In the genomic region with DNA sequence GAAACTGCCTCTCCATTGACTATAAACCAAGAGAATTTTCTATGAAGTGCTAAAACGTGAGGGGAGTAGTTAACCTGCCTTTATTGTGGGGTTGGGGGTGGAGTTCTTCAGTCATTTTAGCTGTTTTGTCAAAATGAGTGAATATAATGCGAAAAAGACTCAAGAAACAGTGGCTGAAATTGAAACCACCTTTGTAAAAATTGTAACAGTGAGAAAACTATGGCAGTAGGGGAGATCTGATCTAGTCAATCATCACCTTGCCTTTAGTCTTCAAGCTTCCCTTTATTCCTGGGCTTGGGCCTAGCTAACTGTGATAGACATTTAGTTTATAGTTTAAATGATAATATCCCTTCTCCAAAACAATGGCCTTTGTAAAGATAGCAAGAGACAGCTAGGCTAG, we compare ENCODE assay signal across 1 cellular context.
TF ChIP-seq lines count a peak whose summit lies in the region.

No MANE protein-coding gene starts in this region.

TF ChIP-seq in HCT116, 20 proteins besides CTCF, POLR2A, EP300 and RAD21 (continued from another document):
- TF ChIP-seq, protein P1, sequence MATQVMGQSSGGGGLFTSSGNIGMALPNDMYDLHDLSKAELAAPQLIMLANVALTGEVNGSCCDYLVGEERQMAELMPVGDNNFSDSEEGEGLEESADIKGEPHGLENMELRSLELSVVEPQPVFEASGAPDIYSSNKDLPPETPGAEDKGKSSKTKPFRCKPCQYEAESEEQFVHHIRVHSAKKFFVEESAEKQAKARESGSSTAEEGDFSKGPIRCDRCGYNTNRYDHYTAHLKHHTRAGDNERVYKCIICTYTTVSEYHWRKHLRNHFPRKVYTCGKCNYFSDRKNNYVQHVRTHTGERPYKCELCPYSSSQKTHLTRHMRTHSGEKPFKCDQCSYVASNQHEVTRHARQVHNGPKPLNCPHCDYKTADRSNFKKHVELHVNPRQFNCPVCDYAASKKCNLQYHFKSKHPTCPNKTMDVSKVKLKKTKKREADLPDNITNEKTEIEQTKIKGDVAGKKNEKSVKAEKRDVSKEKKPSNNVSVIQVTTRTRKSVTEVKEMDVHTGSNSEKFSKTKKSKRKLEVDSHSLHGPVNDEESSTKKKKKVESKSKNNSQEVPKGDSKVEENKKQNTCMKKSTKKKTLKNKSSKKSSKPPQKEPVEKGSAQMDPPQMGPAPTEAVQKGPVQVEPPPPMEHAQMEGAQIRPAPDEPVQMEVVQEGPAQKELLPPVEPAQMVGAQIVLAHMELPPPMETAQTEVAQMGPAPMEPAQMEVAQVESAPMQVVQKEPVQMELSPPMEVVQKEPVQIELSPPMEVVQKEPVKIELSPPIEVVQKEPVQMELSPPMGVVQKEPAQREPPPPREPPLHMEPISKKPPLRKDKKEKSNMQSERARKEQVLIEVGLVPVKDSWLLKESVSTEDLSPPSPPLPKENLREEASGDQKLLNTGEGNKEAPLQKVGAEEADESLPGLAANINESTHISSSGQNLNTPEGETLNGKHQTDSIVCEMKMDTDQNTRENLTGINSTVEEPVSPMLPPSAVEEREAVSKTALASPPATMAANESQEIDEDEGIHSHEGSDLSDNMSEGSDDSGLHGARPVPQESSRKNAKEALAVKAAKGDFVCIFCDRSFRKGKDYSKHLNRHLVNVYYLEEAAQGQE (IDR thresholded peaks at IDR 0.05; ENCODE audit: low read depth): no peak
- TF ChIP-seq FOSL1 (IDR thresholded peaks at IDR 0.05; ENCODE audit: low read depth): no peak
- no peak for TF ChIP-seq ZNF274 (IDR thresholded peaks at IDR 0.05; ENCODE audit: low read depth, low read length)
- TF ChIP-seq YY1 (IDR thresholded peaks at IDR 0.05; ENCODE audit: extremely low read depth, insufficient replicate concordance, low read depth, low read length): no peak
- TF ChIP-seq ATF3 (IDR thresholded peaks at IDR 0.05): no peak
- no peak for TF ChIP-seq EZH2phosphoT487 (IDR thresholded peaks at IDR 0.05; ENCODE audit: borderline replicate concordance)
- TF ChIP-seq ZFX (IDR thresholded peaks at IDR 0.05): no peak
- TF ChIP-seq SRF (IDR thresholded peaks at IDR 0.05; ENCODE audit: low read depth): no peak
